ENCODE assay signal across 15 cellular contexts in the genomic region with DNA sequence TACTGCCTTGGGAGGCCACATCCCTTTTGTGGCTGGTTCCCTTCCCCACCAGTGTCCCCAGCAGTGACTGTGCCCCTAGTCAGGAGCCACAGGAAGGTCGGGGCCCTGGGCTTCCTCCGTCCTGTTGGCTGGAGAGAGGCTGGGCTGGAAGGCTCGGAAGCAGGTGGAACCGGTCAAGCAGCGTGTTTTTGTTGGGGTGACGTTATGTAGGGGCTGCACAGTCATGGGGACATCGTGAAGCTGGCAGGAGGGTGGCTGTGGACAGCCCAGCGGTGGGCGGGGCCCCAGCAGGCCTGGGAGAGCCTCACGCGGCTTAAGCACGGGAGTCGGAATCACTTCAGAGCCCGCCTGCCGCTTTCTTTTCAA. TPM values are rescaled to one million over a fixed set of nuclear protein-coding genes. Genes with fewer than 3 reads are reported as not detected.
DNase-seq lines count a peak whose midpoint lies in the region; ATAC-seq, FAIRE-seq and TF ChIP-seq lines count a peak whose summit lies in the region.
"Had no signal": no experiment of that assay in that cellular context is flagged by ENCODE, and none has a peak within 500 bp of the region (broad histone marks: within the 10 kb centered on the region; RNA-seq: fewer than 3 reads in every experiment).

No MANE protein-coding gene starts in this region.

- no peak for TF ChIP-seq POLR2A in sigmoid colon (IDR thresholded peaks at IDR 0.05)

- H3K36me3 ChIP-seq in bronchial epithelial cell (ENCODE audit: control insufficient read depth, insufficient read depth, low read length), result peaks cover 21% of the 10 kb centered on the region
- peaks cover 44% of the 10 kb centered on the region for H3K36me3 ChIP-seq in right atrium auricular region
- H3K36me3 ChIP-seq in sigmoid colon, result peaks cover 0 to 69% (median 22%) of the 10 kb centered on the region in 4 donors

- DNase-seq in HFFc6, result no peak
- peak; percentile 56 for DNase-seq in bronchial epithelial cell (ENCODE audit: low read depth)
- no peak for DNase-seq in right atrium auricular region (ENCODE audit: low spot score)
- DNase-seq in sigmoid colon, result peak; percentile 89
- DNase-seq in COLO829 (ENCODE audit: low spot score), result no peak
- DNase-seq: activated T-cell treated with anti-CD3 and anti-CD28 coated beads, Interleukin-2, amount 50 U/mL, for 1 hour; NCI-H510A; nucleus accumbens had no signal

- TF ChIP-seq EP300 in sigmoid colon (IDR thresholded peaks at IDR 0.05), result no peak

- H3K4me1 ChIP-seq in right atrium auricular region (peaks cover 0 to 50% of the 10 kb centered on the region in 2 donors), sigmoid colon (peaks cover 0 to 17% (median 14%) of the 10 kb centered on the region in 4 donors)

- FAIRE-seq in bronchial epithelial cell (lab: Jason Lieb, UNC), result no peak
- FAIRE-seq: H54, HTR-8/SVneo had no signal

- no peak for TF ChIP-seq CTCF in HFFc6 (IDR thresholded peaks at IDR 0.05)
- TF ChIP-seq CTCF in bronchial epithelial cell (IDR thresholded peaks at IDR 0.05; ENCODE audit: insufficient read depth, low read length, severe bottlenecking), result no peak
- no peak for TF ChIP-seq CTCF in right atrium auricular region (IDR thresholded peaks at IDR 0.05)
- TF ChIP-seq CTCF in sigmoid colon (IDR thresholded peaks at IDR 0.05), result no peak

- H3K27ac ChIP-seq in right atrium auricular region (peak overlapping the region; percentile 29 to 39), sigmoid colon (peak overlapping the region; percentile 50 to 59 (median 54))
- H3K27ac ChIP-seq: C4-2B had no signal

- H3K27me3 ChIP-seq in bronchial epithelial cell (ENCODE audit: control insufficient read depth, insufficient read depth, low read length), result no peaks in the 10 kb centered on the region
- H3K27me3 ChIP-seq in right atrium auricular region, result no peaks in the 10 kb centered on the region
- no peaks in the 10 kb centered on the region for H3K27me3 ChIP-seq in sigmoid colon

- peaks cover 30% of the 10 kb centered on the region for H3K36me3 Mint-ChIP-seq in HFFc6 (ENCODE audit: low read depth)

- H3K9me3 ChIP-seq in right atrium auricular region, result no peaks in the 10 kb centered on the region
- no peaks in the 10 kb centered on the region for H3K9me3 ChIP-seq in sigmoid colon

- peak overlapping the region; percentile 31; the same call in 1 of the 2 replicates for H3K4me3 Mint-ChIP-seq in HFFc6
- H3K4me3 Mint-ChIP-seq: brain had no signal

- H3K4me3 ChIP-seq in bronchial epithelial cell (ENCODE audit: low read depth, low read length) (no peak overlapping the region), right atrium auricular region (no peak overlapping the region), sigmoid colon (no peak overlapping the region)

- intact Hi-C loops in sigmoid colon (cut with DNase I), result no loop called here

- peaks cover 17% of the 10 kb centered on the region for H3K9me3 Mint-ChIP-seq in HFFc6
- H3K9me3 Mint-ChIP-seq: brain had no signal

- ATAC-seq in GM18498 (IDR thresholded peaks at IDR 0.05; ENCODE audit: unreplicated experiment) (no peak), GM21528 (IDR thresholded peaks at IDR 0.05; ENCODE audit: low FRiP score, unreplicated experiment) (no peak), HG02870 (IDR thresholded peaks at IDR 0.05; ENCODE audit: unreplicated experiment) (no peak)

- WGBS in sigmoid colon, 2 donors, result 71 to 88% methylated on average over 15 of the region's 15 CpGs

- H3K27ac Mint-ChIP-seq in HFFc6, result peak overlapping the region; percentile 49

- peaks cover 32% of the 10 kb centered on the region for H3K27me3 Mint-ChIP-seq in HFFc6 (ENCODE audit: insufficient read depth)
- H3K27me3 Mint-ChIP-seq: brain had no signal

- no peaks in the 10 kb centered on the region; the same call in 1 of the 2 replicates for H3K4me1 Mint-ChIP-seq in HFFc6 (ENCODE audit: low read depth)
- H3K4me1 Mint-ChIP-seq: brain had no signal

RNA-seq across cellular contexts. Expression of gene XRCC3, which starts 10.1 kb away (rescaled TPM):
- 10 to 100 TPM in 5 of 6 experiments, 1 to 10 TPM in 1; 7.3 to 15.7 (median 13.4) TPM for total RNA-seq in HFFc6 (2021; fragmentation: NEBNext Ultra II Directional; extraction: Animal tissue kit (Norgen Biotek cat#: 25700))
- 4.9 and 6.1 TPM in 2 replicates for total RNA-seq in bronchial epithelial cell
- total RNA-seq in right atrium auricular region, result 1 to 10 TPM; 2.1 to 3.6 TPM
- total RNA-seq in sigmoid colon, result 1 to 10 TPM; 1.8 to 7.5 (median 2.0) TPM
- 10 to 100 TPM in 1 of 3 donors, 1 to 10 TPM in 2; 3.6 to 15.7 (median 5.1) TPM for polyA plus RNA-seq in sigmoid colon

RNA-seq across cellular contexts. Expression of gene ZFYVE21, which starts 10.5 kb away (rescaled TPM):
- total RNA-seq in HFFc6 (2021; fragmentation: NEBNext Ultra II Directional; extraction: Animal tissue kit (Norgen Biotek cat#: 25700)), result 10 to 100 TPM; 40.9 to 47.7 (median 42.1) TPM
- total RNA-seq in bronchial epithelial cell (76.1 and 77.7 TPM in 2 replicates), right atrium auricular region (10 to 100 TPM; 43.7 to 71.6 TPM), sigmoid colon (100 to 1,000 TPM in 1 of 4 donors, 10 to 100 TPM in 3; 84.2 to 106 (median 89.4) TPM)
- polyA plus RNA-seq in sigmoid colon, result 10 to 100 TPM; 41.7 to 90.1 (median 61.7) TPM

Comparison
In these comparisons a context has a peak if more than half of its experiments do, and no peak if none do; other contexts are left out.
1. DNase-seq: peak in bronchial epithelial cell (single experiment) and sigmoid colon (single experiment); none in HFFc6 (single experiment), right atrium auricular region (single experiment) and COLO829 (single experiment).